Comparison of ENCODE assay signal across 12 cellular contexts in genomic region chr12:26010293-26010821, GRCh38. TPM values are rescaled to one million over a fixed set of nuclear protein-coding genes. Genes with fewer than 3 reads are reported as not detected.
DNase-seq lines count a peak whose midpoint lies in the region; ATAC-seq and TF ChIP-seq lines count a peak whose summit lies in the region.
"Had no signal": no experiment of that assay in that cellular context is flagged by ENCODE, and none has a peak within 500 bp of the region (broad histone marks: within the 10 kb centered on the region; RNA-seq: fewer than 3 reads in every experiment).

No MANE protein-coding gene starts in this region.

- H3K27ac ChIP-seq in transverse colon = peak overlapping the region; percentile 68 to 80 (median 74)
- H3K27ac ChIP-seq: KMS-11 had no signal

- H3K4me3 Mint-ChIP-seq in brain = peak overlapping the region in 1 of 5 experiments; percentile 0
- H3K4me3 Mint-ChIP-seq: naive thymus-derived CD4-positive, alpha-beta T cell had no signal

- H3K36me3 ChIP-seq in transverse colon = no peaks in the 10 kb centered on the region

- TF ChIP-seq CTCF in brain (conservative IDR thresholded peaks at IDR 0.05) = no peak
- TF ChIP-seq CTCF in transverse colon (IDR thresholded peaks at IDR 0.05) = no peak

- no peaks in the 10 kb centered on the region for H3K27me3 Mint-ChIP-seq in brain

- no peaks in the 10 kb centered on the region for H3K27me3 ChIP-seq in transverse colon

- peaks cover 0 to 24% (median 5%) of the 10 kb centered on the region in 4 donors for H3K4me1 ChIP-seq in transverse colon

- peaks cover 28% of the 10 kb centered on the region for H3K4me1 Mint-ChIP-seq in brain

- peak overlapping the region in 3 of 5 experiments; percentile 6 to 74 (median 15) for H3K27ac Mint-ChIP-seq in brain
- H3K27ac Mint-ChIP-seq: naive thymus-derived CD4-positive, alpha-beta T cell had no signal

- peaks cover 12% of the 10 kb centered on the region for H3K36me3 Mint-ChIP-seq in brain
- H3K36me3 Mint-ChIP-seq: naive thymus-derived CD4-positive, alpha-beta T cell had no signal

- DNase-seq in M059J (ENCODE audit: low read depth) = peak; percentile 95
- peak; percentile 44 for DNase-seq in kidney tubule cell (ENCODE audit: low spot score)
- no peak for DNase-seq in transverse colon
- DNase-seq in NCI-H446 treated with DMSO at 0.1 percent for 48 hours (lab: John Stamatoyannopoulos, UW) = no peak
- DNase-seq in NCI-H345 (lab: John Stamatoyannopoulos, UW) = no peak
- DNase-seq: activated naive CD4-positive, alpha-beta T cell treated with anti-CD3 and anti-CD28 coated beads, Interleukin-2, amount 50 U/mL, for 16 hours; naive thymus-derived CD4-positive, alpha-beta T cell; NCI-H774 had no signal

- ATAC-seq in GM18511 (IDR thresholded peaks at IDR 0.05; ENCODE audit: unreplicated experiment) = no peak
- no peak for ATAC-seq in GM18519 (IDR thresholded peaks at IDR 0.05; ENCODE audit: low FRiP score, unreplicated experiment)
- ATAC-seq: naive thymus-derived CD4-positive, alpha-beta T cell had no signal

- H3K9me3 ChIP-seq in transverse colon = no peaks in the 10 kb centered on the region

- WGBS in transverse colon (ENCODE audit: low coverage in 1 of 2), 2 donors = 67 to 75% methylated on average over 3 to 6 of the region's 6 CpGs

- H3K9me3 Mint-ChIP-seq in brain = no peaks in the 10 kb centered on the region
- H3K9me3 Mint-ChIP-seq: naive thymus-derived CD4-positive, alpha-beta T cell had no signal

- intact Hi-C loops in transverse colon (cut with DNase I; ENCODE audit: low total_unique reads) = no loop called here

- TF ChIP-seq POLR2A in transverse colon (IDR thresholded peaks at IDR 0.05) = no peak

- no peak for TF ChIP-seq EP300 in transverse colon (IDR thresholded peaks at IDR 0.05; ENCODE audit: low read depth)

- in situ Hi-C loops in transverse colon (cut with MboI; ENCODE audit: low pct_ligation_motif_present in 1 of 4, low pct_unique_long_range_greater_than_20kb in 1 of 4, low sequenced_read_pairs in 3 of 4) = loop anchor here in 2 of 4 donors (25.0 kb wide), 1 partner anchor 573 kb away; no protein-coding TSS in a partner anchor

- no peak overlapping the region for H3K4me3 ChIP-seq in transverse colon

RNA-seq across cellular contexts. Expression of gene RASSF8, which starts 51.9 kb away (rescaled TPM):
- total RNA-seq in M059J (2014; rRNA removed; shearing (Covaris generic)) = 35.9 and 41.2 TPM in 2 replicates
- polyA plus RNA-seq in brain (ENCODE audit: insufficient read depth, low read depth, low replicate concordance) = 1.3 TPM
- total RNA-seq in transverse colon = 100 to 1,000 TPM in 1 of 4 donors, 10 to 100 TPM in 3; 13.1 to 332 (median 23.5) TPM

Comparison
In these comparisons a context has a peak if more than half of its experiments do, and no peak if none do; other contexts are left out.
1. DNase-seq: peak in M059J (single experiment) and kidney tubule cell (single experiment); none in transverse colon (single experiment), NCI-H446 treated with DMSO at 0.1 percent for 48 hours (single experiment) and NCI-H345 (single experiment).